Comparison of ENCODE assay signal across 9 cellular contexts in genomic region chr11:99020324-99021225, GRCh38. TPM values are rescaled to one million over a fixed set of nuclear protein-coding genes. Genes with fewer than 3 reads are reported as not detected.
DNase-seq lines count a peak whose midpoint lies in the region; TF ChIP-seq lines count a peak whose summit lies in the region.
"Had no signal": no experiment of that assay in that cellular context is flagged by ENCODE, and none has a peak within 500 bp of the region (broad histone marks: within the 10 kb centered on the region; RNA-seq: fewer than 3 reads in every experiment).

TSS of gene CNTN5 (plus strand) at chr11:99020949.

- H3K27ac ChIP-seq in MM.1S (ENCODE audit: low read length) (peak within 1 kb of the TSS; percentile 39; the same call in 1 of the 2 replicates), muscle layer of colon (ENCODE audit: low read depth, low read length) (no peak within 1 kb of the TSS)

- intact Hi-C loops in activated CD4-positive, alpha-beta T cell treated with anti-CD3 and anti-CD28 coated beads, Interleukin-2, amount 10 ng/mL, durations not matched to agents 24 days and 14 days (cut with micrococcal nuclease): no loop called here

- H3F3A ChIP-seq in MM.1S (ENCODE audit: insufficient read depth, low read length): 0 out of 2 replicates have a peak, but pooled peaks cover 8% of the 10 kb centered on the region

- no peaks in the 10 kb centered on the region for H3K9me3 Mint-ChIP-seq in activated CD4-positive, alpha-beta T cell treated with anti-CD3 and anti-CD28 coated beads, Interleukin-2, amount 10 ng/mL, durations not matched to agents 24 days and 14 days

- in situ Hi-C loops in G401 (cut with HindIII; ENCODE audit: low sequenced_read_pairs): no loop called here

- DNase-seq in activated CD4-positive, alpha-beta T cell treated with anti-CD3 and anti-CD28 coated beads, Interleukin-2, amount 10 ng/mL, durations not matched to agents 24 days and 14 days: peak; percentile 64
- no peak for DNase-seq in activated CD4-positive, alpha-beta T cell treated with anti-CD3 and anti-CD28 coated beads, Interleukin-2, amount 50 U/mL, for 1 hour
- DNase-seq in MM.1S (peak; percentile 91), UCSD-AML1 (lab: John Stamatoyannopoulos, UW; ENCODE audit: unreplicated experiment) (peak; percentile 47), erythroblast (lab: John Stamatoyannopoulos, UW) (peak; percentile 22 to 28), ureter (ENCODE audit: low spot score) (peak; percentile 43), G401 (ENCODE audit: low spot score) (no peak)
- DNase-seq: DND-41 had no signal

- no peak for TF ChIP-seq POLR2A in erythroblast (IDR thresholded peaks at IDR 0.05; ENCODE audit: low read length)

- H3K4me3 Mint-ChIP-seq in activated CD4-positive, alpha-beta T cell treated with anti-CD3 and anti-CD28 coated beads, Interleukin-2, amount 10 ng/mL, durations not matched to agents 24 days and 14 days: peak within 1 kb of the TSS; percentile 65

- no peaks in the 10 kb centered on the region for H3K9me2 ChIP-seq in MM.1S (replicated peaks; ENCODE audit: insufficient read depth, low read length)

- no peaks in the 10 kb centered on the region for H3K9me3 ChIP-seq in MM.1S (replicated peaks; ENCODE audit: insufficient read depth, low read length)
- no peaks in the 10 kb centered on the region for H3K9me3 ChIP-seq in muscle layer of colon (ENCODE audit: low read length)

- H3K4me3 ChIP-seq in MM.1S (ENCODE audit: low read length): peak within 1 kb of the TSS; percentile 70
- H3K4me3 ChIP-seq in muscle layer of colon (ENCODE audit: low read depth in 1 of 2, low read length in 2 of 2): peak within 1 kb of the TSS; percentile 39 to 52

- no peaks in the 10 kb centered on the region for H3K36me3 Mint-ChIP-seq in activated CD4-positive, alpha-beta T cell treated with anti-CD3 and anti-CD28 coated beads, Interleukin-2, amount 10 ng/mL, durations not matched to agents 24 days and 14 days (ENCODE audit: low read depth)

- H2AFZ ChIP-seq in MM.1S (ENCODE audit: low read length): peak within 1 kb of the TSS; percentile 90

- H3K9ac ChIP-seq in MM.1S (ENCODE audit: low read length) (peak within 1 kb of the TSS; percentile 41; the same call in 1 of the 2 replicates), muscle layer of colon (ENCODE audit: low read length) (no peak within 1 kb of the TSS)

- H3K36me3 ChIP-seq in MM.1S (replicated peaks; ENCODE audit: insufficient read depth, low read length) (no peaks in the 10 kb centered on the region), muscle layer of colon (ENCODE audit: insufficient read depth, low read length) (no peaks in the 10 kb centered on the region)

- peak within 1 kb of the TSS; percentile 78 for H3K4me2 ChIP-seq in MM.1S (ENCODE audit: low read depth, low read length)

- peaks cover 31% of the 10 kb centered on the region for H3K27me3 Mint-ChIP-seq in activated CD4-positive, alpha-beta T cell treated with anti-CD3 and anti-CD28 coated beads, Interleukin-2, amount 10 ng/mL, durations not matched to agents 24 days and 14 days

- H3K4me1 ChIP-seq in MM.1S (ENCODE audit: low read length) (peaks cover 4% of the 10 kb centered on the region; the same call in 1 of the 2 replicates), muscle layer of colon (ENCODE audit: insufficient read depth, low read length) (peaks cover 4% of the 10 kb centered on the region)

- H3K79me2 ChIP-seq in MM.1S (ENCODE audit: low read length): no peaks in the 10 kb centered on the region

- no peaks in the 10 kb centered on the region for H4K20me1 ChIP-seq in MM.1S (ENCODE audit: insufficient read depth, low read length)

- H3K4me1 Mint-ChIP-seq in activated CD4-positive, alpha-beta T cell treated with anti-CD3 and anti-CD28 coated beads, Interleukin-2, amount 10 ng/mL, durations not matched to agents 24 days and 14 days: peaks cover 3% of the 10 kb centered on the region

- TF ChIP-seq CTCF in MM.1S (IDR thresholded peaks at IDR 0.05; ENCODE audit: low read length): peak; percentile 33

- no peak within 1 kb of the TSS for H3K27ac Mint-ChIP-seq in activated CD4-positive, alpha-beta T cell treated with anti-CD3 and anti-CD28 coated beads, Interleukin-2, amount 10 ng/mL, durations not matched to agents 24 days and 14 days

- H3K27me3 ChIP-seq in MM.1S (replicated peaks; ENCODE audit: insufficient read depth, low read length) (no peaks in the 10 kb centered on the region), muscle layer of colon (ENCODE audit: control insufficient read depth in 1 of 2, insufficient read depth in 2 of 2, low read length in 2 of 2) (peaks cover 0 to 9% of the 10 kb centered on the region in 2 donors)

RNA-seq across cellular contexts. Expression of gene CNTN5, which starts in this region (rescaled TPM):
- total RNA-seq in activated CD4-positive, alpha-beta T cell treated with anti-CD3 and anti-CD28 coated beads, Interleukin-2, amount 10 ng/mL, durations not matched to agents 24 days and 14 days: not detected in 2 replicates
- 1.2 TPM for total RNA-seq in ureter
- not detected in 2 replicates for total RNA-seq in G401 (2014; rRNA removed; shearing (Covaris generic))

Comparison
In these comparisons a context has a peak if more than half of its experiments do, and no peak if none do; other contexts are left out.
1. Peak in DNase-seq in activated CD4-positive, alpha-beta T cell treated with anti-CD3 and anti-CD28 coated beads, Interleukin-2, amount 10 ng/mL, durations not matched to agents 24 days and 14 days; RNA of the gene not detected or under 1 TPM.
2. DNase-seq: peak in MM.1S (single experiment), UCSD-AML1 (single experiment), erythroblast (2 of 2) and ureter (single experiment); none in activated CD4-positive, alpha-beta T cell treated with anti-CD3 and anti-CD28 coated beads, Interleukin-2, amount 50 U/mL, for 1 hour (single experiment) and G401 (single experiment).